Comparison of ENCODE assay signal across 18 cellular contexts in the genomic region with DNA sequence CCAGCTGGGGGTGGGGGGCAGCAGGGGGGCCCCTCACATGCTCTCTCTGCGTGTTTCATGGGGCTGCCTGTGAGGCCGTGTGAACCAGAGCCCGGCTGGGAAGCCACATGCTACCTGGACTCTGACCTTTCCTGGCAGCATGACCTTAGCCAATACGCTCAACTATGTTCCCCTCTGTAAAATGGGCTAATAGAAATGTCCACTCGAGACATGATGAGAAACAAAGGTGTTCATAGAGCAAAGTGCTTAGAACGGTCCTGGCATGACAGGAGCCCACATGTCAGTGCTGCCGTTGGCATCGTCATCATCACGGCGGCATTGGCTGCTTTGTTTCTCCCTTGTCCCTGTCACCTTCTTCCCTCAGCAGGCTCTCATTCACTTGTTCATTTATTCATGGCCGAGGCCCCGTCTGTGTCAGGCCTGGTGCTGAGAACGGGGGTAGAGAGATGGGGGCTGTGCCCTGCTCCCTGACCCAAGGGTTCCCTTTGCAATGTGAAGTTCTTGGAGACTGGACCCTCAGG.
DNase-seq lines count a peak whose midpoint lies in the region; ATAC-seq, FAIRE-seq and TF ChIP-seq lines count a peak whose summit lies in the region.
"Had no signal": no experiment of that assay in that cellular context is flagged by ENCODE, and none has a peak within 500 bp of the region (broad histone marks: within the 10 kb centered on the region; RNA-seq: fewer than 3 reads in every experiment).

No MANE protein-coding gene starts in this region.

- DNase-seq in HepG2 (ENCODE audit: low spot score) = no peak
- DNase-seq in right lobe of liver = no peak
- DNase-seq in mesothelial cell of epicardium (ENCODE audit: low spot score in 2 of 2, unreplicated experiment in 2 of 2) = no peak
- DNase-seq in vagina (ENCODE audit: extremely low spot score in 2 of 2) = no peak
- DNase-seq in D721Med (ENCODE audit: insufficient read length, low spot score) = no peak
- DNase-seq in nucleus accumbens (lab: John Stamatoyannopoulos, UW) = no peak
- DNase-seq: EL; foreskin keratinocyte; KG1; NCI-H146; NCI-H526; stimulated activated CD4-positive, alpha-beta T cell treated with anti-CD3 and anti-CD28 coated beads, Interleukin-2, amount 100 ng/mL, for 48 hours had no signal

- CTCF ChIA-PET in HepG2 (lab: Yijun Ruan, JAX; ENCODE audit: low intra/inter-chr PET ratio, low total read pairs) = no interaction called here

- no peak overlapping the region for H2AFZ ChIP-seq in HepG2 (ENCODE audit: low read length)

- H3K4me2 ChIP-seq in HepG2 (ENCODE audit: low read depth, low read length) = no peak overlapping the region

- no peak for TF ChIP-seq RAD21 in HepG2 (CRISPR knock-in tag; IDR thresholded peaks at IDR 0.05)

- H3K4me3 Mint-ChIP-seq in activated T-helper 17 cell treated with anti-CD3 and anti-CD28 coated beads, Interleukin-2, amount 50 U/mL, for 72 hours = peak overlapping the region; percentile 94
- no peak overlapping the region for H3K4me3 Mint-ChIP-seq in mesothelial cell of epicardium

- H3K4me1 ChIP-seq in HepG2 (ENCODE audit: insufficient read depth, low read length) (peaks cover 38% of the 10 kb centered on the region), right lobe of liver (peaks cover 0 to 59% (median 28%) of the 10 kb centered on the region in 4 donors), vagina (peaks cover 100% of the 10 kb centered on the region)

- no TSS peak for BruUV-seq in HepG2 (replicated peaks; lab: Mats Ljungman, UMichigan)

- ATAC-seq in HepG2 (no peak), right lobe of liver (no peak), HG03159 (IDR thresholded peaks at IDR 0.05; ENCODE audit: unreplicated experiment) (no peak)
- no peak for ATAC-seq in activated T-helper 17 cell treated with anti-CD3 and anti-CD28 coated beads, Interleukin-2, amount 50 U/mL, for 72 hours (replicated peaks)
- ATAC-seq: foreskin keratinocyte had no signal

- in situ Hi-C loops in HepG2 (cut with HindIII; ENCODE audit: extremely low pct_ligation_motif_present, low pct_unique_long_range_greater_than_20kb) = no loop called here

- H3K4me3 ChIP-seq in HepG2 (replicated peaks in 1 of 3; ENCODE audit: insufficient read depth in 1 of 3, low read depth in 2 of 3, low read length in 3 of 3) (no peak overlapping the region), right lobe of liver (no peak overlapping the region), vagina (no peak overlapping the region)
- H3K4me3 ChIP-seq: ascending aorta had no signal

- peaks cover 32% of the 10 kb centered on the region for H3K36me3 Mint-ChIP-seq in activated T-helper 17 cell treated with anti-CD3 and anti-CD28 coated beads, Interleukin-2, amount 50 U/mL, for 72 hours (ENCODE audit: low read depth)
- no peaks in the 10 kb centered on the region for H3K36me3 Mint-ChIP-seq in mesothelial cell of epicardium

- H3K27ac ChIP-seq in HepG2 (ENCODE audit: extremely low read length, insufficient read depth, low read length) = no peak overlapping the region
- H3K27ac ChIP-seq in right lobe of liver = no peak overlapping the region
- peak overlapping the region; percentile 81 for H3K27ac ChIP-seq in vagina
- H3K27ac ChIP-seq: ascending aorta, foreskin keratinocyte had no signal

- H3K9me3 Mint-ChIP-seq in activated T-helper 17 cell treated with anti-CD3 and anti-CD28 coated beads, Interleukin-2, amount 50 U/mL, for 72 hours = no peaks in the 10 kb centered on the region
- no peaks in the 10 kb centered on the region for H3K9me3 Mint-ChIP-seq in mesothelial cell of epicardium

- H3K79me2 ChIP-seq in HepG2 (ENCODE audit: insufficient read depth, low read length) = peaks cover 42% of the 10 kb centered on the region

- TF ChIP-seq EP300 in HepG2 (IDR thresholded peaks at IDR 0.05; ENCODE audit: low read depth in 2 of 2, low read length in 2 of 2) (no peak), HepG2 (CRISPR knock-in tag; IDR thresholded peaks at IDR 0.05; ENCODE audit: borderline replicate concordance) (no peak)

- H3K27ac Mint-ChIP-seq in activated T-helper 17 cell treated with anti-CD3 and anti-CD28 coated beads, Interleukin-2, amount 50 U/mL, for 72 hours = no peak overlapping the region
- H3K27ac Mint-ChIP-seq in mesothelial cell of epicardium = peak overlapping the region; percentile 80

- POLR2A ChIA-PET in HepG2 (lab: Yijun Ruan, JAX) = interaction anchor here (9.2 kb wide), 1 partner anchor 20 kb away, joined by 107 read pairs; no protein-coding TSS in a partner anchor

- H4K20me1 ChIP-seq in HepG2 (ENCODE audit: insufficient read depth, low read length) = peaks cover 65% of the 10 kb centered on the region; the same call in 1 of the 2 replicates

- H3K4me1 Mint-ChIP-seq in activated T-helper 17 cell treated with anti-CD3 and anti-CD28 coated beads, Interleukin-2, amount 50 U/mL, for 72 hours = peaks cover 39% of the 10 kb centered on the region
- H3K4me1 Mint-ChIP-seq in mesothelial cell of epicardium = peaks cover 64% of the 10 kb centered on the region

- intact Hi-C loops in HepG2 (cut with micrococcal nuclease; ENCODE audit: unreplicated experiment) (loop anchor here (5.0 kb wide), 1 partner anchor 40 kb away; no protein-coding TSS in a partner anchor), right lobe of liver (cut with DNase I) (no loop called here), vagina (cut with DNase I) (loop anchor here (5.0 kb wide), 1 partner anchor 100 kb away; no protein-coding TSS in a partner anchor)

- H3K27me3 ChIP-seq in HepG2 (ENCODE audit: control insufficient read depth in 1 of 2, insufficient read depth in 2 of 2, low read length in 2 of 2) (no peaks in the 10 kb centered on the region), right lobe of liver (no peaks in the 10 kb centered on the region), vagina (no peaks in the 10 kb centered on the region)
- H3K27me3 ChIP-seq: ascending aorta, foreskin keratinocyte had no signal

- H3K9ac ChIP-seq in HepG2 (ENCODE audit: insufficient read depth, low read depth, low read length) = no peak overlapping the region

- H3K9me3 ChIP-seq in HepG2 (ENCODE audit: low read length) = no peaks in the 10 kb centered on the region
- no peaks in the 10 kb centered on the region for H3K9me3 ChIP-seq in right lobe of liver
- H3K9me3 ChIP-seq in vagina = no peaks in the 10 kb centered on the region
- H3K9me3 ChIP-seq: ascending aorta had no signal

- FAIRE-seq in HepG2 (lab: Jason Lieb, UNC) = no peak
- no peak for FAIRE-seq in D721Med (lab: Jason Lieb, UNC)
- FAIRE-seq: GM12892, islet of Langerhans, RCC 7860 had no signal

- TF ChIP-seq CTCF in HepG2 (CRISPR knock-in tag; IDR thresholded peaks at IDR 0.05) = no peak
- no peak for TF ChIP-seq CTCF in right lobe of liver (IDR thresholded peaks at IDR 0.05)
- TF ChIP-seq CTCF in mesothelial cell of epicardium (IDR thresholded peaks at IDR 0.05; ENCODE audit: unreplicated experiment) = no peak
- no peak for TF ChIP-seq CTCF in vagina (IDR thresholded peaks at IDR 0.05)
- no peak for TF ChIP-seq CTCF in D721Med (IDR thresholded peaks at IDR 0.05; ENCODE audit: insufficient read depth, missing control alignments)

- H3K36me3 ChIP-seq in HepG2 (replicated peaks in 1 of 2; ENCODE audit: control insufficient read depth in 1 of 2, insufficient read depth in 2 of 2, low read length in 2 of 2) (peaks cover 24 to 64% of the 10 kb centered on the region in 2 experiments), right lobe of liver (no peaks in the 10 kb centered on the region), vagina (no peaks in the 10 kb centered on the region)

- TF ChIP-seq POLR2A in HepG2 (IDR thresholded peaks at IDR 0.05; ENCODE audit: insufficient read depth in 1 of 2, low read depth in 2 of 2, low read length in 2 of 2) (no peak; a peak in 1 of 4 replicates), right lobe of liver (IDR thresholded peaks at IDR 0.05) (no peak), vagina (IDR thresholded peaks at IDR 0.05) (no peak)

- H3K27me3 Mint-ChIP-seq in activated T-helper 17 cell treated with anti-CD3 and anti-CD28 coated beads, Interleukin-2, amount 50 U/mL, for 72 hours = no peaks in the 10 kb centered on the region
- H3K27me3 Mint-ChIP-seq in mesothelial cell of epicardium (ENCODE audit: low read depth) = no peaks in the 10 kb centered on the region

- WGBS in HepG2 (ENCODE audit: low lambda C conversion rate) = 99% methylated on average over 13 of the region's 13 CpGs
- 56% methylated on average over 6 of the region's 13 CpGs for WGBS in right lobe of liver (ENCODE audit: insufficient coverage, low coverage, low lambda C conversion rate, missing lambda C conversion rate)

TF ChIP-seq in HepG2, 621 proteins besides CTCF, POLR2A, EP300 and RAD21:
- peak; percentile 92 for TF ChIP-seq ZNF629 (CRISPR knock-in tag; conservative IDR thresholded peaks at IDR 0.05)
- peak; percentile 8; the same call in 1 of the 2 replicates for TF ChIP-seq HNF4A (CRISPR knock-in tag; IDR thresholded peaks at IDR 0.05)
- peak; percentile 68 for TF ChIP-seq ZMYM3 (CRISPR knock-in tag; IDR thresholded peaks at IDR 0.05)
- TF ChIP-seq, protein P1, sequence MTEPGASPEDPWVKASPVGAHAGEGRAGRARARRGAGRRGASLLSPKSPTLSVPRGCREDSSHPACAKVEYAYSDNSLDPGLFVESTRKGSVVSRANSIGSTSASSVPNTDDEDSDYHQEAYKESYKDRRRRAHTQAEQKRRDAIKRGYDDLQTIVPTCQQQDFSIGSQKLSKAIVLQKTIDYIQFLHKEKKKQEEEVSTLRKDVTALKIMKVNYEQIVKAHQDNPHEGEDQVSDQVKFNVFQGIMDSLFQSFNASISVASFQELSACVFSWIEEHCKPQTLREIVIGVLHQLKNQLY (CRISPR knock-in tag; IDR thresholded peaks at IDR 0.05) = no peak
- TF ChIP-seq, protein P2, sequence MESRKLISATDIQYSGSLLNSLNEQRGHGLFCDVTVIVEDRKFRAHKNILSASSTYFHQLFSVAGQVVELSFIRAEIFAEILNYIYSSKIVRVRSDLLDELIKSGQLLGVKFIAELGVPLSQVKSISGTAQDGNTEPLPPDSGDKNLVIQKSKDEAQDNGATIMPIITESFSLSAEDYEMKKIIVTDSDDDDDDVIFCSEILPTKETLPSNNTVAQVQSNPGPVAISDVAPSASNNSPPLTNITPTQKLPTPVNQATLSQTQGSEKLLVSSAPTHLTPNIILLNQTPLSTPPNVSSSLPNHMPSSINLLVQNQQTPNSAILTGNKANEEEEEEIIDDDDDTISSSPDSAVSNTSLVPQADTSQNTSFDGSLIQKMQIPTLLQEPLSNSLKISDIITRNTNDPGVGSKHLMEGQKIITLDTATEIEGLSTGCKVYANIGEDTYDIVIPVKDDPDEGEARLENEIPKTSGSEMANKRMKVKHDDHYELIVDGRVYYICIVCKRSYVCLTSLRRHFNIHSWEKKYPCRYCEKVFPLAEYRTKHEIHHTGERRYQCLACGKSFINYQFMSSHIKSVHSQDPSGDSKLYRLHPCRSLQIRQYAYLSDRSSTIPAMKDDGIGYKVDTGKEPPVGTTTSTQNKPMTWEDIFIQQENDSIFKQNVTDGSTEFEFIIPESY (CRISPR knock-in tag; IDR thresholded peaks at IDR 0.05) = peak; percentile 34; the same call in 1 of the 2 replicates
- TF ChIP-seq ZNF224 (CRISPR knock-in tag; IDR thresholded peaks at IDR 0.05) = no peak
- peak; percentile 90 for TF ChIP-seq RBM22 (optimal IDR thresholded peaks at IDR 0.05; ENCODE audit: low read length)

Comparison
In these comparisons a context has a peak if more than half of its experiments do, and no peak if none do; other contexts are left out.
1. intact Hi-C loops: an anchor here in HepG2 (5.0 kb wide) and vagina (5.0 kb wide); none called in right lobe of liver.